In genomic region chr10:14687340-14687739, GRCh38 we compare ENCODE assay signal across 33 cellular contexts.
DNase-seq lines count a peak whose midpoint lies in the region; ATAC-seq, FAIRE-seq and TF ChIP-seq lines count a peak whose summit lies in the region.
"Had no signal": no experiment of that assay in that cellular context is flagged by ENCODE, and none has a peak within 500 bp of the region (broad histone marks: within the 10 kb centered on the region; RNA-seq: fewer than 3 reads in every experiment).

No MANE protein-coding gene starts in this region.

- H3K27ac ChIP-seq in left ventricle myocardium inferior (replicated peaks), result no peak overlapping the region
- H3K27ac ChIP-seq: esophagus muscularis mucosa, hepatocyte, prostate gland, tibial nerve had no signal

- peaks cover 4% of the 10 kb centered on the region for H3K9me3 ChIP-seq in left ventricle myocardium inferior (replicated peaks)
- H3K9me3 ChIP-seq: esophagus muscularis mucosa, prostate gland, tibial nerve had no signal

- no peaks in the 10 kb centered on the region for H3K36me3 ChIP-seq in left ventricle myocardium inferior
- H3K36me3 ChIP-seq in H7 (replicated peaks; ENCODE audit: control insufficient read depth, insufficient read depth, low read length), result no peaks in the 10 kb centered on the region
- H3K36me3 ChIP-seq: esophagus muscularis mucosa, prostate gland, tibial nerve had no signal

- no peaks in the 10 kb centered on the region for H3K4me1 ChIP-seq in left ventricle myocardium inferior
- H3K4me1 ChIP-seq: esophagus muscularis mucosa, prostate gland had no signal

- no peaks in the 10 kb centered on the region for H3K36me3 Mint-ChIP-seq in nephron (ENCODE audit: low read depth)
- H3K36me3 Mint-ChIP-seq in activated T-cell treated with anti-CD3 and anti-CD28 coated beads, Interleukin-2, amount 50 U/mL, for 72 hours (ENCODE audit: insufficient read depth in 2 of 2), result no peaks in the 10 kb centered on the region
- H3K36me3 Mint-ChIP-seq: activated naive CD4-positive, alpha-beta T cell treated with anti-CD3 and anti-CD28 coated beads, Interleukin-2, amount 50 U/mL, for 72 hours; CD4-positive, CD25-positive, alpha-beta regulatory T cell; immature natural killer cell had no signal

- no peak overlapping the region for H3K4me3 Mint-ChIP-seq in nephron
- no peak overlapping the region for H3K4me3 Mint-ChIP-seq in activated T-cell treated with anti-CD3 and anti-CD28 coated beads, Interleukin-2, amount 50 U/mL, for 72 hours
- H3K4me3 Mint-ChIP-seq: activated T-helper 17 cell treated with anti-CD3 and anti-CD28 coated beads, Interleukin-2, amount 50 U/mL, for 72 hours; CD4-positive, CD25-positive, alpha-beta regulatory T cell; endodermal cell; HFFc6; immature natural killer cell had no signal

- peaks cover 10% of the 10 kb centered on the region for H3K27me3 Mint-ChIP-seq in nephron (ENCODE audit: low read depth)
- no peaks in the 10 kb centered on the region for H3K27me3 Mint-ChIP-seq in activated T-cell treated with anti-CD3 and anti-CD28 coated beads, Interleukin-2, amount 50 U/mL, for 72 hours (ENCODE audit: low read depth)
- H3K27me3 Mint-ChIP-seq: activated T-helper 17 cell treated with anti-CD3 and anti-CD28 coated beads, Interleukin-2, amount 50 U/mL, for 72 hours; CD4-positive, CD25-positive, alpha-beta regulatory T cell had no signal

- DNase-seq in DMS153 treated with DMSO at 0.1 percent for 48 hours (lab: John Stamatoyannopoulos, UW; ENCODE audit: unreplicated experiment), result peak; percentile 21
- DNase-seq in LNCaP clone FGC (ENCODE audit: low read depth), result peak; percentile 73
- DNase-seq in NCI-H69 (lab: John Stamatoyannopoulos, UW), result peak; percentile 41
- DNase-seq in activated T-cell treated with anti-CD3 and anti-CD28 coated beads, Interleukin-2, amount 50 U/mL, for 72 hours, result no peak
- DNase-seq in left ventricle myocardium inferior, result no peak
- no peak for DNase-seq in H7
- DNase-seq in D721Med (ENCODE audit: insufficient read length, low spot score), result no peak
- DNase-seq: activated CD4-positive, alpha-beta T cell treated with anti-CD3 and anti-CD28 coated beads, Interleukin-2, amount 50 U/mL, for 4 hours; activated CD4-positive, CD25-positive, alpha-beta regulatory T cell; anterior cingulate cortex; CD4-positive, CD25-positive, alpha-beta regulatory T cell; cortex of kidney; DMS 273 treated with DMSO at 0.1 percent for 48 hours; endodermal cell; foreskin melanocyte; HFFc6; immature natural killer cell; KG1; midbrain; MV-4-11; NCI-H2081 treated with DMSO at 0.1 percent for 48 hours; NCI-H82; SHP77 treated with DMSO at 0.1 percent for 48 hours; SW 1271; T1000 had no signal

- H3K4me1 Mint-ChIP-seq in nephron, result peaks cover 15% of the 10 kb centered on the region
- H3K4me1 Mint-ChIP-seq in activated T-cell treated with anti-CD3 and anti-CD28 coated beads, Interleukin-2, amount 50 U/mL, for 72 hours (ENCODE audit: low read depth), result peaks cover 13% of the 10 kb centered on the region

- no peak overlapping the region for H3K4me3 ChIP-seq in LNCaP clone FGC (ENCODE audit: low read depth, low read length)
- no peak overlapping the region for H3K4me3 ChIP-seq in left ventricle myocardium inferior
- no peak overlapping the region for H3K4me3 ChIP-seq in H7 (ENCODE audit: insufficient read depth, low read depth, low read length)
- H3K4me3 ChIP-seq: esophagus muscularis mucosa, hepatocyte, prostate gland, tibial nerve had no signal

- H3K27ac Mint-ChIP-seq in nephron, result peak overlapping the region in 2 of 3 experiments; percentile 31 to 32
- H3K27ac Mint-ChIP-seq in activated T-cell treated with anti-CD3 and anti-CD28 coated beads, Interleukin-2, amount 50 U/mL, for 72 hours, result no peak overlapping the region
- H3K27ac Mint-ChIP-seq: activated naive CD4-positive, alpha-beta T cell treated with anti-CD3 and anti-CD28 coated beads, Interleukin-2, amount 50 U/mL, for 72 hours; activated T-helper 17 cell treated with anti-CD3 and anti-CD28 coated beads, Interleukin-2, amount 50 U/mL, for 72 hours; CD4-positive, CD25-positive, alpha-beta regulatory T cell; endodermal cell; HFFc6; immature natural killer cell had no signal

- intact Hi-C loops in left ventricle myocardium inferior (cut with micrococcal nuclease), result no loop called here

- H3K27me3 ChIP-seq in left ventricle myocardium inferior (ENCODE audit: low read depth) (no peaks in the 10 kb centered on the region), H7 (ENCODE audit: control insufficient read depth, insufficient read depth, low read length) (no peaks in the 10 kb centered on the region)
- H3K27me3 ChIP-seq: esophagus muscularis mucosa, hepatocyte, tibial nerve had no signal

- no peak for TF ChIP-seq CTCF in LNCaP clone FGC (IDR thresholded peaks at IDR 0.05; ENCODE audit: control insufficient read depth, extremely low read depth, insufficient read depth)
- no peak for TF ChIP-seq CTCF in nephron (IDR thresholded peaks at IDR 0.05; ENCODE audit: unreplicated experiment in 3 of 3)
- no peak for TF ChIP-seq CTCF in left ventricle myocardium inferior (IDR thresholded peaks at IDR 0.05; ENCODE audit: borderline replicate concordance)
- no peak for TF ChIP-seq CTCF in D721Med (IDR thresholded peaks at IDR 0.05; ENCODE audit: insufficient read depth, missing control alignments)

- FAIRE-seq in D721Med (lab: Jason Lieb, UNC), result no peak
- FAIRE-seq: G401.6 had no signal

- ATAC-seq in activated T-cell treated with anti-CD3 and anti-CD28 coated beads, Interleukin-2, amount 50 U/mL, for 72 hours (replicated peaks in 1 of 2), result no peak
- ATAC-seq: activated T-helper 17 cell treated with anti-CD3 and anti-CD28 coated beads, Interleukin-2, amount 50 U/mL, for 72 hours had no signal

- H3K9me3 Mint-ChIP-seq in nephron, result no peaks in the 10 kb centered on the region
- peaks cover 0 to 2% of the 10 kb centered on the region in 2 donors for H3K9me3 Mint-ChIP-seq in activated T-cell treated with anti-CD3 and anti-CD28 coated beads, Interleukin-2, amount 50 U/mL, for 72 hours
- H3K9me3 Mint-ChIP-seq: activated naive CD4-positive, alpha-beta T cell treated with anti-CD3 and anti-CD28 coated beads, Interleukin-2, amount 50 U/mL, for 72 hours; activated T-helper 17 cell treated with anti-CD3 and anti-CD28 coated beads, Interleukin-2, amount 50 U/mL, for 72 hours; endodermal cell; HFFc6; immature natural killer cell had no signal

Comparison
In these comparisons a context has a peak if more than half of its experiments do, and no peak if none do; other contexts are left out.
1. DNase-seq: peak in DMS153 treated with DMSO at 0.1 percent for 48 hours (single experiment), LNCaP clone FGC (single experiment) and NCI-H69 (single experiment); none in activated T-cell treated with anti-CD3 and anti-CD28 coated beads, Interleukin-2, amount 50 U/mL, for 72 hours (0 of 2), left ventricle myocardium inferior (single experiment), H7 (single experiment) and D721Med (single experiment).